ENCODE assay signal across 26 cellular contexts in the genomic region with DNA sequence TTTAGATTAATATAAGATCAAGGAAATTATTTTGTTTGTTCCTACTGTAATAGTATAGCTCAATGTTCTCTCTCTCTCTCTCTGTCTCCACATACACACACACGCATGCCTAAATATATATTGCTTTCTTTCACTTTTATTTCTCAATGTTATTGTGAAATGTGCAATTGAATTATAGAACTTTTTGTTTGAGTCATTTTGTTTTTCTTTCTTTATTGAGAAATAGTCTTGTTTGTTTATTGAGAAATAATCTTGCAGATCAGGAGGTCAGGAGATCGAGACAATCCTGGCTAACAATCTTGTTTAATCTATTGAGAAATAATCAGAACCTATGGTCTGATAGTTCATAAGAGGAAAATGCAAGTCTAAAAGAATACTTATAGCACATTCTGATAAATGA.
A peak's percentile ranks its signal among the peaks of the same experiment; 100 is the strongest.
DNase-seq lines count a peak whose midpoint lies in the region; ATAC-seq, FAIRE-seq and TF ChIP-seq lines count a peak whose summit lies in the region.
"Had no signal": no experiment of that assay in that cellular context is flagged by ENCODE, and none has a peak within 500 bp of the region (broad histone marks: within the 10 kb centered on the region; RNA-seq: fewer than 3 reads in every experiment).

No MANE protein-coding gene starts in this region.

- H3K27me3 Mint-ChIP-seq in Caco-2 (ENCODE audit: insufficient read depth, unreplicated experiment): no peaks in the 10 kb centered on the region
- H3K27me3 Mint-ChIP-seq: type B pancreatic cell had no signal

- no peaks in the 10 kb centered on the region for H3K27me3 ChIP-seq in liver (ENCODE audit: control insufficient read depth in 4 of 4, insufficient read depth in 4 of 4, low read length in 3 of 4)
- H3K27me3 ChIP-seq in HepG2 (ENCODE audit: control insufficient read depth in 1 of 2, insufficient read depth in 2 of 2, low read length in 2 of 2): no peaks in the 10 kb centered on the region
- H3K27me3 ChIP-seq in skeletal muscle satellite cell (ENCODE audit: control insufficient read depth, insufficient read depth, low read length): no peaks in the 10 kb centered on the region
- no peaks in the 10 kb centered on the region; the same call in 1 of the 2 replicates for H3K27me3 ChIP-seq in Caco-2 (replicated peaks; ENCODE audit: control insufficient read depth, insufficient read depth, low read length)
- H3K27me3 ChIP-seq: cardiac muscle cell had no signal

- in situ Hi-C loops in HepG2 (cut with HindIII; ENCODE audit: extremely low pct_ligation_motif_present, low pct_unique_long_range_greater_than_20kb): no loop called here

- no peaks in the 10 kb centered on the region for H3K4me1 Mint-ChIP-seq in Caco-2 (ENCODE audit: low read depth, unreplicated experiment)
- H3K4me1 Mint-ChIP-seq: stimulated activated effector memory CD8-positive, alpha-beta T cell treated with anti-CD3 and anti-CD28 coated beads, Interleukin-12 subunit alpha, Interleukin-12 subunit beta, amount 100 ng/mL, for 72 hours had no signal

- H3K4me3 ChIP-seq in liver (ENCODE audit: low read depth in 1 of 3, low read length in 3 of 3) (no peak overlapping the region), HepG2 (replicated peaks in 1 of 3; ENCODE audit: insufficient read depth in 1 of 3, low read depth in 2 of 3, low read length in 3 of 3) (no peak overlapping the region), skeletal muscle satellite cell (ENCODE audit: low read length) (no peak overlapping the region), Caco-2 (ENCODE audit: low read depth, low read length) (no peak overlapping the region)
- H3K4me3 ChIP-seq: cardiac muscle cell, coronary artery had no signal

- no peaks in the 10 kb centered on the region for H4K20me1 ChIP-seq in HepG2 (ENCODE audit: insufficient read depth, low read length)

- no peak overlapping the region for H3K9ac ChIP-seq in liver (ENCODE audit: low read depth in 1 of 2, low read length in 2 of 2)
- no peak overlapping the region for H3K9ac ChIP-seq in HepG2 (ENCODE audit: insufficient read depth, low read depth, low read length)
- peak overlapping the region; percentile 42 for H3K9ac ChIP-seq in skeletal muscle satellite cell (ENCODE audit: low read depth, low read length)

- TF ChIP-seq EP300 in HepG2 (IDR thresholded peaks at IDR 0.05; ENCODE audit: low read depth in 2 of 2, low read length in 2 of 2) (no peak), HepG2 (CRISPR knock-in tag; IDR thresholded peaks at IDR 0.05; ENCODE audit: borderline replicate concordance) (no peak)

- H3K27ac ChIP-seq in liver (ENCODE audit: low read depth in 1 of 2, low read length in 2 of 2) (no peak overlapping the region), HepG2 (ENCODE audit: extremely low read length, insufficient read depth, low read length) (no peak overlapping the region)
- H3K27ac ChIP-seq: cardiac muscle cell, coronary artery, VCaP had no signal

- WGBS in liver: 21% methylated on average over 2 of the region's 2 CpGs
- WGBS in HepG2 (ENCODE audit: low lambda C conversion rate): 4% methylated on average over 2 of the region's 2 CpGs

- H3K27ac Mint-ChIP-seq in Caco-2 (ENCODE audit: unreplicated experiment): no peak overlapping the region
- H3K27ac Mint-ChIP-seq: activated naive CD4-positive, alpha-beta T cell treated with anti-CD3 and anti-CD28 coated beads for 36 hours; CD8-positive, alpha-beta T cell; natural killer cell; stimulated activated effector memory CD8-positive, alpha-beta T cell treated with anti-CD3 and anti-CD28 coated beads, Interleukin-12 subunit alpha, Interleukin-12 subunit beta, amount 100 ng/mL, for 72 hours; type B pancreatic cell had no signal

- H3K4me1 ChIP-seq in liver (ENCODE audit: control insufficient read depth in 4 of 4, insufficient read depth in 4 of 4, low read length in 3 of 4): peaks cover 0 to 6% (median 0%) of the 10 kb centered on the region in 4 donors
- no peaks in the 10 kb centered on the region for H3K4me1 ChIP-seq in HepG2 (ENCODE audit: insufficient read depth, low read length)
- peaks cover 32% of the 10 kb centered on the region for H3K4me1 ChIP-seq in skeletal muscle satellite cell (ENCODE audit: control insufficient read depth, insufficient read depth, low read length)
- no peaks in the 10 kb centered on the region for H3K4me1 ChIP-seq in Caco-2

- no peaks in the 10 kb centered on the region for H3K36me3 Mint-ChIP-seq in Caco-2 (ENCODE audit: insufficient read depth, unreplicated experiment)
- H3K36me3 Mint-ChIP-seq: CD8-positive, alpha-beta T cell; natural killer cell; stimulated activated effector memory CD8-positive, alpha-beta T cell treated with anti-CD3 and anti-CD28 coated beads, Interleukin-12 subunit alpha, Interleukin-12 subunit beta, amount 100 ng/mL, for 72 hours had no signal

- CTCF ChIA-PET in HepG2 (lab: Yijun Ruan, JAX; ENCODE audit: low intra/inter-chr PET ratio, low total read pairs): no interaction called here
- CTCF ChIA-PET in Caco-2 (lab: Charles Lee): no interaction called here

- DNase-seq in HepG2 (ENCODE audit: low spot score) (no peak), amniotic epithelial cell (ENCODE audit: low read depth) (peak; percentile 65), fibroblast of the conjunctiva (ENCODE audit: low read depth) (peak; percentile 46), Caco-2 (no peak), GM03348 (ENCODE audit: low spot score) (no peak), DMS53 treated with DMSO at 0.1 percent for 48 hours (lab: John Stamatoyannopoulos, UW; ENCODE audit: unreplicated experiment) (no peak)
- DNase-seq: activated naive CD4-positive, alpha-beta T cell treated with anti-CD3 and anti-CD28 coated beads for 36 hours; CD8-positive, alpha-beta T cell; DMS153; natural killer cell; NCI-H2029 treated with DMSO at 0.1 percent for 48 hours; NCI-H69; retina; stimulated activated CD4-positive, alpha-beta T cell treated with anti-CD3 and anti-CD28 coated beads, Interleukin-12 subunit alpha, Interleukin-12 subunit beta, amount 100 ng/mL, for 4 hours; stimulated activated CD4-positive, alpha-beta T cell treated with anti-CD3 and anti-CD28 coated beads, Interleukin-4, amount 100 ng/mL, for 24 hours; substantia nigra had no signal

- H3K4me2 ChIP-seq in HepG2 (ENCODE audit: low read depth, low read length) (no peak overlapping the region), skeletal muscle satellite cell (ENCODE audit: low read length) (peak overlapping the region; percentile 38)

- POLR2A ChIA-PET in HepG2 (lab: Yijun Ruan, JAX) (no interaction called here), Caco-2 (lab: Charles Lee) (no interaction called here)

- H3K79me2 ChIP-seq in HepG2 (ENCODE audit: insufficient read depth, low read length): no peaks in the 10 kb centered on the region

- H3K36me3 ChIP-seq in liver (ENCODE audit: control insufficient read depth in 4 of 4, insufficient read depth in 3 of 4, low read depth in 1 of 4, low read length in 3 of 4) (no peaks in the 10 kb centered on the region), HepG2 (replicated peaks in 1 of 2; ENCODE audit: control insufficient read depth in 1 of 2, insufficient read depth in 2 of 2, low read length in 2 of 2) (no peaks in the 10 kb centered on the region), skeletal muscle satellite cell (ENCODE audit: insufficient read depth, low read length) (no peaks in the 10 kb centered on the region), Caco-2 (ENCODE audit: control insufficient read depth, insufficient read depth, low read length) (no peaks in the 10 kb centered on the region)
- H3K36me3 ChIP-seq: cardiac muscle cell had no signal

- ATAC-seq in HepG2: no peak
- ATAC-seq: CD8-positive, alpha-beta T cell; esophagus mucosa; natural killer cell; stimulated activated effector memory CD8-positive, alpha-beta T cell treated with anti-CD3 and anti-CD28 coated beads, Interleukin-12 subunit alpha, Interleukin-12 subunit beta, amount 100 ng/mL, for 72 hours had no signal

- no peak for FAIRE-seq in HepG2 (lab: Jason Lieb, UNC)
- FAIRE-seq: A204.1, keratinocyte had no signal

- no TSS peak for BruUV-seq in HepG2 (replicated peaks; lab: Mats Ljungman, UMichigan)
- no TSS peak for BruUV-seq in Caco-2 (replicated peaks; lab: Mats Ljungman, UMichigan)

- H2AFZ ChIP-seq in HepG2 (ENCODE audit: low read length): no peak overlapping the region

- TF ChIP-seq CTCF in liver (IDR thresholded peaks at IDR 0.05; ENCODE audit: low read depth, low read length, missing input control): no peak
- TF ChIP-seq CTCF in HepG2 (CRISPR knock-in tag; IDR thresholded peaks at IDR 0.05): no peak
- TF ChIP-seq CTCF in Caco-2 (IDR thresholded peaks at IDR 0.05; ENCODE audit: insufficient read depth in 1 of 2, low read depth in 1 of 2, low read length in 1 of 2, severe bottlenecking in 1 of 2, unreplicated experiment in 1 of 2): no peak

- no peaks in the 10 kb centered on the region for H3K9me3 Mint-ChIP-seq in Caco-2 (ENCODE audit: unreplicated experiment)
- H3K9me3 Mint-ChIP-seq: activated naive CD4-positive, alpha-beta T cell treated with anti-CD3 and anti-CD28 coated beads for 36 hours; natural killer cell had no signal

- H3K4me3 Mint-ChIP-seq in Caco-2 (ENCODE audit: unreplicated experiment): no peak overlapping the region
- H3K4me3 Mint-ChIP-seq: activated naive CD4-positive, alpha-beta T cell treated with anti-CD3 and anti-CD28 coated beads for 36 hours; CD8-positive, alpha-beta T cell; natural killer cell; stimulated activated effector memory CD8-positive, alpha-beta T cell treated with anti-CD3 and anti-CD28 coated beads, Interleukin-12 subunit alpha, Interleukin-12 subunit beta, amount 100 ng/mL, for 72 hours; type B pancreatic cell had no signal

- TF ChIP-seq POLR2A in HepG2 (IDR thresholded peaks at IDR 0.05; ENCODE audit: insufficient read depth in 1 of 2, low read depth in 2 of 2, low read length in 2 of 2): no peak

- intact Hi-C loops in HepG2 (cut with micrococcal nuclease; ENCODE audit: unreplicated experiment): no loop called here
- intact Hi-C loops in Caco-2 (cut with micrococcal nuclease; ENCODE audit: unreplicated experiment): no loop called here

- H3K9me3 ChIP-seq in liver (ENCODE audit: control insufficient read depth in 4 of 4, low read length in 3 of 4) (peaks cover 0 to 2% (median 0%) of the 10 kb centered on the region in 4 donors), HepG2 (ENCODE audit: low read length) (peaks cover 65% of the 10 kb centered on the region), skeletal muscle satellite cell (replicated peaks; ENCODE audit: low read length) (no peaks in the 10 kb centered on the region), Caco-2 (no peaks in the 10 kb centered on the region)

- TF ChIP-seq RAD21 in liver (IDR thresholded peaks at IDR 0.05) (no peak), HepG2 (CRISPR knock-in tag; IDR thresholded peaks at IDR 0.05) (no peak)

TF ChIP-seq in liver, 16 proteins besides CTCF, POLR2A, EP300 and RAD21 (continues in another document):
- TF ChIP-seq GABPA (IDR thresholded peaks at IDR 0.05 in 1 of 2, conservative IDR thresholded peaks at IDR 0.05 in 1 of 2): no peak

TF ChIP-seq in HepG2, 621 proteins besides CTCF, POLR2A, EP300 and RAD21:
- no peak for TF ChIP-seq THAP11 (CRISPR knock-in tag; IDR thresholded peaks at IDR 0.05)

Comparison
In these comparisons a context has a peak if more than half of its experiments do, and no peak if none do; other contexts are left out.
1. DNase-seq: peak in amniotic epithelial cell (single experiment) and fibroblast of the conjunctiva (single experiment); none in HepG2 (single experiment), Caco-2 (0 of 2), GM03348 (single experiment) and DMS53 treated with DMSO at 0.1 percent for 48 hours (single experiment).